ENCODE assay signal across 16 cellular contexts in the genomic region with DNA sequence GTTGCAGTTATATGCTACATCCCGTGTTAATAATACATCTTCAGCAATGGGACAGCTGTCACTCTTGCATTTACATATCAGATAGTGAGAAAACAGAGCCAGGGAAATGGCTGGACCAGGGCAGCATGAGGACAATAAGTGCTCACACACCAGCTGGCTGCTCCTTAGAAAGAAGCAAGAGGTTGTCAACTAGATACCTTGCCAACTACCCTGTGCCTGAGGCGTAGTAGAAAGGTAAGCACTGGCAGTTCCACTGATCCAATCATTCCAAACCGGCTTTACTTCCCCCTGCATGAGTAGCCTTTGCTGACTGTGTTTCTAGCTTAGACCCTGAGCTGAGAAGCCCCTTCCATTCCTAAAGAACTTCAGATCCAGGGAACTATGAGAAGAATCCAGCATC. TPM values are rescaled to one million over a fixed set of nuclear protein-coding genes. Genes with fewer than 3 reads are reported as not detected.
A peak's percentile ranks its signal among the peaks of the same experiment; 100 is the strongest.
DNase-seq lines count a peak whose midpoint lies in the region; ATAC-seq and TF ChIP-seq lines count a peak whose summit lies in the region.
"Had no signal": no experiment of that assay in that cellular context is flagged by ENCODE, and none has a peak within 500 bp of the region (broad histone marks: within the 10 kb centered on the region; RNA-seq: fewer than 3 reads in every experiment).

No MANE protein-coding gene starts in this region.

- no peaks in the 10 kb centered on the region for H3K36me3 Mint-ChIP-seq in MCF 10A (ENCODE audit: insufficient read depth, unreplicated experiment)
- H3K36me3 Mint-ChIP-seq: CD4-positive, CD25-positive, alpha-beta regulatory T cell; CD8-positive, alpha-beta T cell had no signal

- in situ Hi-C loops in T47D (cut with HindIII; ENCODE audit: low pct_unique_long_range_greater_than_20kb, low sequenced_read_pairs) = no loop called here

- DNase-seq in T47D (ENCODE audit: low read depth in 1 of 2, low spot score in 1 of 2) (peak; percentile 1 to 78), MCF 10A (ENCODE audit: unreplicated experiment) (no peak), NCI-H69 (lab: John Stamatoyannopoulos, UW) (peak; percentile 92), epithelial cell of esophagus (ENCODE audit: low read depth) (peak; percentile 39), Right ventricle myocardium superior (no peak)
- DNase-seq in effector CD4-positive, alpha-beta T cell = no peak
- DNase-seq: Caco-2; CD4-positive, CD25-positive, alpha-beta regulatory T cell; CD8-positive, alpha-beta T cell; DMS153; DND-41; GM23248; H7; HCEC 1CT had no signal

- H3K27ac Mint-ChIP-seq in MCF 10A (ENCODE audit: low read depth, unreplicated experiment) = no peak overlapping the region
- H3K27ac Mint-ChIP-seq: B cell; CD4-positive, CD25-positive, alpha-beta regulatory T cell; CD8-positive, alpha-beta T cell had no signal

- H3K4me3 ChIP-seq in epithelial cell of esophagus (ENCODE audit: low read length) = no peak overlapping the region
- H3K4me3 ChIP-seq: BLaER1, GM23248 had no signal

- POLR2A ChIA-PET in MCF 10A (lab: Yijun Ruan, JAX) = interaction anchor here (0.5 kb wide), 1 partner anchor 12 kb away, joined by 3 read pairs; no protein-coding TSS in a partner anchor

- intact Hi-C loops in MCF 10A (cut with micrococcal nuclease) (no loop called here), Right ventricle myocardium superior (cut with DNase I) (no loop called here)

- peaks cover 8% of the 10 kb centered on the region for H3K9me3 Mint-ChIP-seq in MCF 10A (ENCODE audit: unreplicated experiment)
- H3K9me3 Mint-ChIP-seq: CD8-positive, alpha-beta T cell had no signal

- TF ChIP-seq CTCF in MCF 10A (IDR thresholded peaks at IDR 0.05; ENCODE audit: unreplicated experiment) (no peak), epithelial cell of esophagus (IDR thresholded peaks at IDR 0.05; ENCODE audit: insufficient read depth, low read depth, low read length, missing control alignments) (no peak)

- no peaks in the 10 kb centered on the region for H3K4me1 Mint-ChIP-seq in MCF 10A (ENCODE audit: insufficient read depth, unreplicated experiment)
- H3K4me1 Mint-ChIP-seq: B cell; CD4-positive, CD25-positive, alpha-beta regulatory T cell had no signal

- no peak overlapping the region for H3K4me3 Mint-ChIP-seq in MCF 10A (ENCODE audit: unreplicated experiment)
- H3K4me3 Mint-ChIP-seq: B cell; CD4-positive, CD25-positive, alpha-beta regulatory T cell; CD8-positive, alpha-beta T cell had no signal

- no TSS peak for BruUV-seq in MCF 10A (replicated peaks; lab: Mats Ljungman, UMichigan)

- CTCF ChIA-PET in MCF 10A (lab: Yijun Ruan, JAX) = no interaction called here

- no peak for ATAC-seq in Right ventricle myocardium superior (ENCODE audit: poor library complexity)
- ATAC-seq: CD8-positive, alpha-beta T cell had no signal

- no peaks in the 10 kb centered on the region for H3K27me3 Mint-ChIP-seq in MCF 10A (ENCODE audit: insufficient read depth, unreplicated experiment)
- H3K27me3 Mint-ChIP-seq: B cell; CD4-positive, CD25-positive, alpha-beta regulatory T cell had no signal

RNA-seq across cellular contexts. Expression of a gene that starts 52.2 kb away (rescaled TPM):
- 0.75 and 2.7 TPM in 2 replicates for total RNA-seq in MCF 10A (2022)
- 0.43 TPM for total RNA-seq in Right ventricle myocardium superior
- total RNA-seq: B cell; CD4-positive, CD25-positive, alpha-beta regulatory T cell; CD8-positive, alpha-beta T cell had no signal

Comparison
In these comparisons a context has a peak if more than half of its experiments do, and no peak if none do; other contexts are left out.
1. DNase-seq: peak in T47D (2 of 2), NCI-H69 (single experiment) and epithelial cell of esophagus (single experiment); none in MCF 10A (single experiment), Right ventricle myocardium superior (single experiment) and effector CD4-positive, alpha-beta T cell (single experiment).